Comparison of ENCODE assay signal across 25 cellular contexts in genomic region chr6:24780206-24780605, GRCh38. TPM values are rescaled to one million over a fixed set of nuclear protein-coding genes. Genes with fewer than 3 reads are reported as not detected.
DNase-seq lines count a peak whose midpoint lies in the region; ATAC-seq, FAIRE-seq and TF ChIP-seq lines count a peak whose summit lies in the region.
"Had no signal": no experiment of that assay in that cellular context is flagged by ENCODE, and none has a peak within 500 bp of the region (broad histone marks: within the 10 kb centered on the region; RNA-seq: fewer than 3 reads in every experiment).

No MANE protein-coding gene starts in this region.

- POLR2A ChIA-PET in HepG2 (lab: Yijun Ruan, JAX) = interaction anchor here (1.3 kb wide), 1 partner anchor 285 kb away, joined by 3 read pairs; no protein-coding TSS in a partner anchor
- POLR2A ChIA-PET in GM12878 (lab: Charles Lee) = interaction anchor here (0.6 to 2.3 kb wide), 3 partner anchors 37 to 260 kb away, joined by 3 to 11 read pairs (median 5); no protein-coding TSS in a partner anchor

- no peak overlapping the region for H4K8ac ChIP-seq in mesenchymal stem cell (ENCODE audit: low read length)

- no peak for DNase-seq in HepG2 (ENCODE audit: low spot score)
- no peak for DNase-seq in right lobe of liver
- DNase-seq in GM12878 (ENCODE audit: low read depth, low spot score) = no peak
- DNase-seq in mesenchymal stem cell = no peak
- DNase-seq in NCI-H1092 treated with DMSO at 0.1 percent for 48 hours (lab: John Stamatoyannopoulos, UW) = no peak
- DNase-seq in central memory CD4-positive, alpha-beta T cell = no peak
- no peak for DNase-seq in AML-193 (lab: John Stamatoyannopoulos, UW)
- DNase-seq: activated T-cell treated with anti-CD3 and anti-CD28 coated beads, Interleukin-2, amount 50 U/mL, for 72 hours; GOT3; heart left ventricle; KG1; left ventricle myocardium superior; NCI-H1105 treated with DMSO at 0.1 percent for 48 hours; NCI-H510A treated with DMSO at 0.1 percent for 48 hours; NK-92 treated with Interleukin-12 subunit alpha and Interleukin-12 subunit beta, amount 100 ng/mL, for 24 hours; SK-N-SH; T-helper 9 cell; uterus had no signal

- SMC1A ChIA-PET in GM12878 (lab: Charles Lee; ENCODE audit: uncharacterized antibody, unreplicated experiment) = interaction anchor here (1.0 to 3.2 kb wide), 11 partner anchors 8 to 263 kb away, joined by 3 to 19 read pairs (median 9); partner anchors contain the start of genes ARMH2, C6orf62 and RIPOR2

- peaks cover 30% of the 10 kb centered on the region for H4K20me1 ChIP-seq in HepG2 (ENCODE audit: insufficient read depth, low read length)
- H4K20me1 ChIP-seq in GM12878 (ENCODE audit: control insufficient read depth, insufficient read depth) = no peaks in the 10 kb centered on the region; the same call in 1 of the 2 replicates

- H3K9ac ChIP-seq in HepG2 (ENCODE audit: insufficient read depth, low read depth, low read length) (no peak overlapping the region), GM12878 (ENCODE audit: control insufficient read depth, insufficient read depth, low read length) (no peak overlapping the region; the same call in 1 of the 2 replicates), mesenchymal stem cell (ENCODE audit: low read length) (no peak overlapping the region)
- H3K9ac ChIP-seq: SK-N-SH had no signal

- RAD21 ChIA-PET in GM12878 (lab: Charles Lee; ENCODE audit: unreplicated experiment) = interaction anchor here (0.6 to 3.2 kb wide), 9 partner anchors 61 to 372 kb away, joined by 3 to 13 read pairs (median 4); partner anchors contain the start of gene C6orf62

- no peak overlapping the region for H2AFZ ChIP-seq in HepG2 (ENCODE audit: low read length)
- H2AFZ ChIP-seq in GM12878 (ENCODE audit: control insufficient read depth, low read depth, low read length) = no peak overlapping the region
- H2AFZ ChIP-seq in mesenchymal stem cell (ENCODE audit: low read depth, low read length) = no peak overlapping the region

- no peak for TF ChIP-seq EP300 in HepG2 (IDR thresholded peaks at IDR 0.05; ENCODE audit: low read depth in 2 of 2, low read length in 2 of 2)
- no peak for TF ChIP-seq EP300 in HepG2 (CRISPR knock-in tag; IDR thresholded peaks at IDR 0.05; ENCODE audit: borderline replicate concordance)
- no peak for TF ChIP-seq EP300 in GM12878 (IDR thresholded peaks at IDR 0.05; ENCODE audit: borderline replicate concordance in 1 of 2, control insufficient read depth in 1 of 2, low read depth in 2 of 2, low read length in 2 of 2)

- peaks cover 6% of the 10 kb centered on the region for H3K79me1 ChIP-seq in mesenchymal stem cell (replicated peaks; ENCODE audit: low read length, poor library complexity, severe bottlenecking)

- H3K14ac ChIP-seq in mesenchymal stem cell (ENCODE audit: low read length in 2 of 2) = no peak overlapping the region

- in situ Hi-C loops in HepG2 (cut with HindIII; ENCODE audit: extremely low pct_ligation_motif_present, low pct_unique_long_range_greater_than_20kb) = no loop called here
- in situ Hi-C loops in GM12878 (cut with MboI) = no loop called here

- H3K79me2 ChIP-seq in HepG2 (ENCODE audit: insufficient read depth, low read length) (peaks cover 68% of the 10 kb centered on the region), GM12878 (ENCODE audit: control insufficient read depth, insufficient read depth, low read length) (peaks cover 70% of the 10 kb centered on the region)

- H3K36me3 ChIP-seq in HepG2 (replicated peaks in 1 of 2; ENCODE audit: control insufficient read depth in 1 of 2, insufficient read depth in 2 of 2, low read length in 2 of 2) (peaks cover 10 to 51% of the 10 kb centered on the region in 2 experiments), right lobe of liver (peaks cover 0 to 18% (median 0%) of the 10 kb centered on the region in 4 donors), GM12878 (ENCODE audit: control insufficient read depth in 2 of 2, insufficient read depth in 2 of 2, low read length in 1 of 2) (peaks cover 2 to 18% of the 10 kb centered on the region in 2 experiments; a peak in 3 of 4 replicates), mesenchymal stem cell (ENCODE audit: control insufficient read depth in 1 of 2, insufficient read depth in 2 of 2, low read depth in 1 of 2, low read length in 2 of 2) (peaks cover 0 to 29% of the 10 kb centered on the region in 2 experiments)
- H3K36me3 ChIP-seq: uterus had no signal

- H4K91ac ChIP-seq in mesenchymal stem cell (ENCODE audit: low read length) = no peak overlapping the region

- H3K4ac ChIP-seq in mesenchymal stem cell (ENCODE audit: low read depth in 1 of 2, low read length in 2 of 2) = no peak overlapping the region

- H2AK5ac ChIP-seq in mesenchymal stem cell (ENCODE audit: low read length, severe bottlenecking) = no peak overlapping the region

- H3K27ac ChIP-seq in HepG2 (ENCODE audit: extremely low read length, insufficient read depth, low read length) = no peak overlapping the region
- no peak overlapping the region for H3K27ac ChIP-seq in right lobe of liver
- peak overlapping the region; percentile 87 for H3K27ac ChIP-seq in GM12878 (ENCODE audit: control insufficient read depth, insufficient read depth)
- peak overlapping the region; percentile 66 for H3K27ac ChIP-seq in mesenchymal stem cell (ENCODE audit: low read length, poor library complexity, severe bottlenecking)
- H3K27ac ChIP-seq: heart left ventricle, uterus had no signal

- TF ChIP-seq POLR2A in HepG2 (IDR thresholded peaks at IDR 0.05; ENCODE audit: insufficient read depth in 1 of 2, low read depth in 2 of 2, low read length in 2 of 2) (no peak), right lobe of liver (IDR thresholded peaks at IDR 0.05) (no peak), GM12878 (IDR thresholded peaks at IDR 0.05; ENCODE audit: low read depth, low read length) (no peak)

- H2BK5ac ChIP-seq in mesenchymal stem cell (ENCODE audit: low read depth, low read length, poor library complexity, severe bottlenecking) = no peak overlapping the region

- FAIRE-seq in HepG2 (lab: Jason Lieb, UNC) (no peak), GM12878 (lab: Jason Lieb, UNC) (no peak)
- FAIRE-seq: A204.1, G401.6 had no signal

- H3K27me3 ChIP-seq in HepG2 (ENCODE audit: control insufficient read depth in 1 of 2, insufficient read depth in 2 of 2, low read length in 2 of 2) (no peaks in the 10 kb centered on the region; a peak in 1 of 5 replicates), right lobe of liver (no peaks in the 10 kb centered on the region), GM12878 (replicated peaks in 1 of 2; ENCODE audit: control insufficient read depth in 2 of 2, insufficient read depth in 2 of 2, low read length in 1 of 2) (no peaks in the 10 kb centered on the region), mesenchymal stem cell (ENCODE audit: control insufficient read depth in 1 of 2, insufficient read depth in 1 of 2, low read length in 2 of 2) (no peaks in the 10 kb centered on the region)
- H3K27me3 ChIP-seq: heart left ventricle, neutrophil, uterus had no signal

- H3K4me2 ChIP-seq in HepG2 (ENCODE audit: low read depth, low read length) = peak overlapping the region; percentile 90
- peak overlapping the region; percentile 6; the same call in 1 of the 2 replicates for H3K4me2 ChIP-seq in GM12878 (ENCODE audit: control insufficient read depth, insufficient read depth)
- no peak overlapping the region for H3K4me2 ChIP-seq in mesenchymal stem cell (ENCODE audit: low read length, poor library complexity, severe bottlenecking)

- TF ChIP-seq CTCF in HepG2 (CRISPR knock-in tag; IDR thresholded peaks at IDR 0.05) = no peak
- TF ChIP-seq CTCF in right lobe of liver (IDR thresholded peaks at IDR 0.05) = no peak
- TF ChIP-seq CTCF in GM12878 (IDR thresholded peaks at IDR 0.05 in 2 of 3, conservative IDR thresholded peaks at IDR 0.05 in 1 of 3; ENCODE audit: control insufficient read depth in 2 of 3, extremely low read depth in 1 of 3, insufficient read depth in 1 of 3, low read depth in 3 of 3, low read length in 3 of 3) = no peak

- no peak overlapping the region for H3K23ac ChIP-seq in mesenchymal stem cell (ENCODE audit: low read length in 2 of 2)

- TF ChIP-seq RAD21 in HepG2 (CRISPR knock-in tag; IDR thresholded peaks at IDR 0.05) = no peak
- TF ChIP-seq RAD21 in GM12878 (IDR thresholded peaks at IDR 0.05; ENCODE audit: insufficient read depth, low read depth, low read length) = no peak

- H2BK120ac ChIP-seq in mesenchymal stem cell (ENCODE audit: low read depth, low read length) = no peak overlapping the region

- no peak for ATAC-seq in HepG2
- ATAC-seq in right lobe of liver = no peak
- ATAC-seq in GM12878 = no peak
- ATAC-seq in HG02938 (IDR thresholded peaks at IDR 0.05; ENCODE audit: unreplicated experiment) = no peak
- ATAC-seq: activated T-cell treated with anti-CD3 and anti-CD28 coated beads, Interleukin-2, amount 50 U/mL, for 72 hours; heart left ventricle; left ventricle myocardium superior had no signal

- 97% methylated on average over 4 of the region's 4 CpGs for WGBS in HepG2 (ENCODE audit: low lambda C conversion rate)
- WGBS in right lobe of liver (ENCODE audit: insufficient coverage, low coverage, low lambda C conversion rate, missing lambda C conversion rate) = 89% methylated on average over 4 of the region's 4 CpGs
- WGBS in GM12878 (ENCODE audit: insufficient coverage, insufficient replicate concordance, low lambda C conversion rate, missing lambda C conversion rate) = 84% methylated on average over 4 of the region's 4 CpGs
- WGBS in mesenchymal stem cell = 100% methylated on average over 1 of the region's 4 CpGs

- H3K4me3 ChIP-seq in HepG2 (replicated peaks in 1 of 3; ENCODE audit: insufficient read depth in 1 of 3, low read depth in 2 of 3, low read length in 3 of 3) (no peak overlapping the region), right lobe of liver (no peak overlapping the region), GM12878 (no peak overlapping the region), mesenchymal stem cell (ENCODE audit: insufficient read depth in 1 of 2, low read depth in 1 of 2, low read length in 2 of 2) (no peak overlapping the region)
- H3K4me3 ChIP-seq: heart left ventricle, uterus had no signal

- H2BK12ac ChIP-seq in mesenchymal stem cell (ENCODE audit: low read length in 2 of 2) = no peak overlapping the region

- H3K4me1 ChIP-seq in HepG2 (ENCODE audit: insufficient read depth, low read length) (peaks cover 37% of the 10 kb centered on the region), right lobe of liver (peaks cover 0 to 16% (median 4%) of the 10 kb centered on the region in 4 donors), GM12878 (ENCODE audit: control insufficient read depth, insufficient read depth, low read length) (no peaks in the 10 kb centered on the region), mesenchymal stem cell (ENCODE audit: control insufficient read depth, insufficient read depth, low read depth, low read length) (peaks cover 8% of the 10 kb centered on the region)
- H3K4me1 ChIP-seq: uterus had no signal

- no peaks in the 10 kb centered on the region for H3K9me3 ChIP-seq in HepG2 (ENCODE audit: low read length)
- no peaks in the 10 kb centered on the region for H3K9me3 ChIP-seq in right lobe of liver
- H3K9me3 ChIP-seq in GM12878 (replicated peaks; ENCODE audit: control insufficient read depth, insufficient read depth, low read length) = no peaks in the 10 kb centered on the region
- H3K9me3 ChIP-seq in mesenchymal stem cell (ENCODE audit: control insufficient read depth, low read length) = no peaks in the 10 kb centered on the region
- H3K9me3 ChIP-seq: heart left ventricle, neutrophil, SK-N-SH, uterus had no signal

- intact Hi-C loops in HepG2 (cut with micrococcal nuclease; ENCODE audit: unreplicated experiment) = loop anchor here (1.0 kb wide), 1 partner anchor 290 kb away; no protein-coding TSS in a partner anchor
- intact Hi-C loops in right lobe of liver (cut with DNase I) = no loop called here
- intact Hi-C loops in GM12878 (cut with micrococcal nuclease; ENCODE audit: unreplicated experiment) = no loop called here

- H2BK15ac ChIP-seq in mesenchymal stem cell (ENCODE audit: low read depth, poor library complexity, severe bottlenecking) = no peak overlapping the region

- BruUV-seq in HepG2 (replicated peaks; lab: Mats Ljungman, UMichigan) = no TSS peak
- no TSS peak for BruUV-seq in GM12878 (replicated peaks; lab: Mats Ljungman, UMichigan)

- CTCF ChIA-PET in HepG2 (lab: Yijun Ruan, JAX; ENCODE audit: low intra/inter-chr PET ratio, low total read pairs) = no interaction called here
- CTCF ChIA-PET in GM12878 (lab: Yijun Ruan, JAX) = interaction anchor here (0.8 to 2.5 kb wide), 8 partner anchors 49 to 246 kb away, joined by 3 to 9 read pairs (median 6); no protein-coding TSS in a partner anchor

- H3K18ac ChIP-seq in mesenchymal stem cell (ENCODE audit: low read depth in 1 of 2, low read length in 2 of 2) = no peak overlapping the region

RNA-seq across cellular contexts. Expression of gene GMNN, which starts 5.5 kb away (rescaled TPM):
- total RNA-seq in HepG2 (2016; rRNA removed; fragmentation: Illumina TruSeq; extraction: Trizol) = 154 and 228 TPM in 2 replicates
- 56.6 and 64.1 TPM in 2 replicates for total RNA-seq in HepG2 (2016; cell fraction: cytosol; rRNA removed; fragmentation: Illumina TruSeq; extraction: Trizol; ENCODE audit: low read depth)
- total RNA-seq in HepG2 (2016; cell fraction: insoluble cytoplasmic fraction; rRNA removed; fragmentation: Illumina TruSeq; extraction: Trizol) = 154 and 231 TPM in 2 replicates
- total RNA-seq in HepG2 (2016; cell fraction: membrane; rRNA removed; fragmentation: Illumina TruSeq; extraction: Trizol) = 68.9 and 73.8 TPM in 2 replicates
- total RNA-seq in HepG2 (2016; cell fraction: nucleus; rRNA removed; fragmentation: Illumina TruSeq; extraction: Trizol) = 108 and 117 TPM in 2 replicates
- 41.6 and 61.8 TPM in 2 replicates for polyA plus RNA-seq in HepG2 (2011; rRNA removed)
- polyA plus RNA-seq in HepG2 (2011; cell fraction: cytosol; rRNA removed) = 38.6 and 39.1 TPM in 2 replicates
- 27.0 and 29.5 TPM in 2 replicates for polyA plus RNA-seq in HepG2 (2011; cell fraction: nucleus; rRNA removed)
- 64.4 and 82.5 TPM in 2 replicates for polyA plus RNA-seq in HepG2 (2012)
- polyA plus RNA-seq in HepG2 (2016; cell fraction: cytosol; fragmentation: Illumina TruSeq; extraction: Trizol; ENCODE audit: low read depth) = 38.2 and 45.0 TPM in 2 replicates
- polyA plus RNA-seq in HepG2 (2016; cell fraction: insoluble cytoplasmic fraction; fragmentation: Illumina TruSeq; extraction: Trizol; ENCODE audit: low read depth) = 256 and 266 TPM in 2 replicates
- polyA plus RNA-seq in HepG2 (2016; cell fraction: membrane; fragmentation: Illumina TruSeq; extraction: Trizol; ENCODE audit: low read depth) = 43.5 and 50.5 TPM in 2 replicates
- polyA plus RNA-seq in HepG2 (2016; cell fraction: nucleus; fragmentation: Illumina TruSeq; extraction: Trizol; ENCODE audit: insufficient read depth, low read depth) = 137 and 150 TPM in 2 replicates
- 38.8 and 71.1 TPM in 2 replicates for polyA minus RNA-seq in HepG2 (2011; rRNA and poly(A)+ RNA removed; ENCODE audit: low replicate concordance)
- 28.4 and 37.2 TPM in 2 replicates for polyA minus RNA-seq in HepG2 (2011; cell fraction: cytosol; rRNA and poly(A)+ RNA removed)
- polyA minus RNA-seq in HepG2 (2011; cell fraction: nucleus; rRNA and poly(A)+ RNA removed) = 67.4 and 86.9 TPM in 2 replicates
- 10 to 100 TPM in 2 of 6 experiments, 1 to 10 TPM in 4; 7.7 to 19.0 (median 8.3) TPM for total RNA-seq in right lobe of liver
- 99.9 and 117 TPM in 2 replicates for total RNA-seq in GM12878 (2013; cell fraction: nucleolus; rRNA removed)
- total RNA-seq in GM12878 (2014; rRNA removed) = 53.0 and 57.5 TPM in 2 replicates
- total RNA-seq in GM12878 (2014; rRNA removed; fragmentation: Illumina TruSeq; extraction: Trizol) = 77.9 and 80.3 TPM in 2 replicates
- 50.0 and 51.9 TPM in 2 replicates for total RNA-seq in GM12878 (2021)
- 22.9 TPM for polyA plus RNA-seq in GM12878 (2011; ENCODE audit: low read depth)
- 125 and 181 TPM in 2 replicates for polyA plus RNA-seq in GM12878 (2011; rRNA removed)
- 63.4 and 65.2 TPM in 2 replicates for polyA plus RNA-seq in GM12878 (2011; cell fraction: cytosol; rRNA removed)
- 59.5 and 73.5 TPM in 2 replicates for polyA plus RNA-seq in GM12878 (2011; cell fraction: nucleus; rRNA removed)
- 35.0 and 36.3 TPM in 2 replicates for polyA plus RNA-seq in GM12878 (2012)
- polyA plus RNA-seq in GM12878 (2014; fragmentation: Illumina TruSeq; extraction: Trizol) = 84.5 and 107 TPM in 2 replicates
- polyA plus RNA-seq in GM12878 (2014; fragmentation: Nextera tagmentation; extraction: Ambion mirVana) = 100 to 1,000 TPM; 146 to 153 TPM
- polyA plus RNA-seq in GM12878 (2014; rRNA removed) = 51.3 and 70.6 TPM in 2 replicates
- 100 to 1,000 TPM; 140 to 141 TPM for polyA plus RNA-seq in GM12878 (2016; fragmentation: Nextera tagmentation; extraction: Ambion mirVana)
- polyA minus RNA-seq in GM12878 (2011; rRNA and poly(A)+ RNA removed) = 38.8 and 47.4 TPM in 2 replicates
- 27.7 and 29.7 TPM in 2 replicates for polyA minus RNA-seq in GM12878 (2011; cell fraction: cytosol; rRNA and poly(A)+ RNA removed)
- polyA minus RNA-seq in GM12878 (2011; cell fraction: nucleus; rRNA and poly(A)+ RNA removed) = 48.4 and 93.3 TPM in 2 replicates
- 29.6 TPM for polyA plus RNA-seq in mesenchymal stem cell (2013, experiment 1 of 2)
- polyA plus RNA-seq in mesenchymal stem cell (2013, experiment 2 of 2) = 31.0 TPM

RNA-seq across cellular contexts. Expression of gene ARMH2, which starts 18.5 kb away (rescaled TPM):
- total RNA-seq in HepG2 (2016; rRNA removed; fragmentation: Illumina TruSeq; extraction: Trizol) = not detected in 2 replicates
- not detected in 2 replicates for total RNA-seq in HepG2 (2016; cell fraction: cytosol; rRNA removed; fragmentation: Illumina TruSeq; extraction: Trizol; ENCODE audit: low read depth)
- total RNA-seq in HepG2 (2016; cell fraction: insoluble cytoplasmic fraction; rRNA removed; fragmentation: Illumina TruSeq; extraction: Trizol) = not detected in 2 replicates
- total RNA-seq in HepG2 (2016; cell fraction: membrane; rRNA removed; fragmentation: Illumina TruSeq; extraction: Trizol) = not detected in 2 replicates
- not detected in 2 replicates for total RNA-seq in HepG2 (2016; cell fraction: nucleus; rRNA removed; fragmentation: Illumina TruSeq; extraction: Trizol)
- polyA plus RNA-seq in HepG2 (2011; rRNA removed) = not detected in 2 replicates
- not detected in 2 replicates for polyA plus RNA-seq in HepG2 (2011; cell fraction: cytosol; rRNA removed)
- not detected in 2 replicates for polyA plus RNA-seq in HepG2 (2011; cell fraction: nucleus; rRNA removed)
- not detected in 2 replicates for polyA plus RNA-seq in HepG2 (2012)
- not detected in 2 replicates for polyA plus RNA-seq in HepG2 (2016; cell fraction: cytosol; fragmentation: Illumina TruSeq; extraction: Trizol; ENCODE audit: low read depth)
- polyA plus RNA-seq in HepG2 (2016; cell fraction: insoluble cytoplasmic fraction; fragmentation: Illumina TruSeq; extraction: Trizol; ENCODE audit: low read depth) = not detected in 2 replicates
- polyA plus RNA-seq in HepG2 (2016; cell fraction: membrane; fragmentation: Illumina TruSeq; extraction: Trizol; ENCODE audit: low read depth) = not detected in 2 replicates
- polyA plus RNA-seq in HepG2 (2016; cell fraction: nucleus; fragmentation: Illumina TruSeq; extraction: Trizol; ENCODE audit: insufficient read depth, low read depth) = not detected in 2 replicates
- polyA minus RNA-seq in HepG2 (2011; rRNA and poly(A)+ RNA removed; ENCODE audit: low replicate concordance) = not detected in 2 replicates
- not detected in 2 replicates for polyA minus RNA-seq in HepG2 (2011; cell fraction: cytosol; rRNA and poly(A)+ RNA removed)
- not detected in 2 replicates for polyA minus RNA-seq in HepG2 (2011; cell fraction: nucleus; rRNA and poly(A)+ RNA removed)
- total RNA-seq in right lobe of liver = not detected
- not detected in 2 replicates for total RNA-seq in GM12878 (2013; cell fraction: nucleolus; rRNA removed)
- total RNA-seq in GM12878 (2014; rRNA removed) = not detected in 2 replicates
- total RNA-seq in GM12878 (2014; rRNA removed; fragmentation: Illumina TruSeq; extraction: Trizol) = not detected in 2 replicates
- total RNA-seq in GM12878 (2021) = 0.35 TPM in 1 of 2 replicates, not detected in the other
- polyA plus RNA-seq in GM12878 (2011; ENCODE audit: low read depth) = not detected
- polyA plus RNA-seq in GM12878 (2011; rRNA removed) = not detected in 2 replicates
- not detected in 2 replicates for polyA plus RNA-seq in GM12878 (2011; cell fraction: cytosol; rRNA removed)
- polyA plus RNA-seq in GM12878 (2011; cell fraction: nucleus; rRNA removed) = not detected in 2 replicates
- not detected in 2 replicates for polyA plus RNA-seq in GM12878 (2012)
- polyA plus RNA-seq in GM12878 (2014; fragmentation: Illumina TruSeq; extraction: Trizol) = not detected in 2 replicates
- polyA plus RNA-seq in GM12878 (2014; fragmentation: Nextera tagmentation; extraction: Ambion mirVana) = under 1 TPM in 1 of 2 experiments, not detected in 1; 0.18 TPM
- polyA plus RNA-seq in GM12878 (2014; rRNA removed) = 0.46 TPM in 1 of 2 replicates, not detected in the other
- polyA plus RNA-seq in GM12878 (2016; fragmentation: Nextera tagmentation; extraction: Ambion mirVana) = not detected
- polyA minus RNA-seq in GM12878 (2011; rRNA and poly(A)+ RNA removed) = 0.36 TPM in 1 of 2 replicates, not detected in the other
- not detected in 2 replicates for polyA minus RNA-seq in GM12878 (2011; cell fraction: cytosol; rRNA and poly(A)+ RNA removed)
- not detected in 2 replicates for polyA minus RNA-seq in GM12878 (2011; cell fraction: nucleus; rRNA and poly(A)+ RNA removed)
- polyA plus RNA-seq in mesenchymal stem cell (2013, experiment 1 of 2) = not detected
- not detected for polyA plus RNA-seq in mesenchymal stem cell (2013, experiment 2 of 2)
- total RNA-seq: activated CD8-positive, alpha-beta memory T cell treated with anti-CD3 and anti-CD28 coated beads for 36 hours; activated T-cell treated with anti-CD3 and anti-CD28 coated beads, Interleukin-2, amount 50 U/mL, for 72 hours; heart left ventricle; left ventricle myocardium superior; RPMI7951; uterus had no signal
- polyA plus RNA-seq: BJ, heart left ventricle, SK-N-SH had no signal

Comparison
In these comparisons a context has a peak if more than half of its experiments do, and no peak if none do; other contexts are left out.
1. H3K27ac ChIP-seq: peak in GM12878 (single experiment) and mesenchymal stem cell (single experiment); none in HepG2 (single experiment) and right lobe of liver (0 of 3).